Comparison of ENCODE assay signal across 35 cellular contexts in genomic region chr6:166101819-166102419, GRCh38.
"Had no signal": no experiment of that assay in that cellular context is flagged by ENCODE, and none has a peak within 500 bp of the region (broad histone marks: within the 10 kb centered on the region; RNA-seq: fewer than 3 reads in every experiment).

No MANE protein-coding gene starts in this region.

- DNase-seq: Karpas-422, Kasumi-1, MG63, MM.1S, MV-4-11, NCI-H1048, NCI-H1092, NCI-H1092 treated with DMSO at 0.1 percent for 48 hours, NCI-H1105, NCI-H1105 treated with DMSO at 0.1 percent for 48 hours, NCI-H1417, NCI-H1417 treated with DMSO at 0.1 percent for 48 hours, NCI-H1436, NCI-H1436 treated with DMSO at 0.1 percent for 48 hours, NCI-H146, NCI-H1694, NCI-H1694 treated with DMSO at 0.1 percent for 48 hours, NCI-H187, NCI-H187 treated with DMSO at 0.1 percent for 48 hours, NCI-H1930, NCI-H2029, NCI-H2029 treated with DMSO at 0.1 percent for 48 hours, NCI-H2081, NCI-H2107, NCI-H2171, NCI-H2171 treated with DMSO at 0.1 percent for 48 hours, NCI-H2227 treated with DMSO at 0.1 percent for 48 hours, NCI-H226, NCI-H345, NCI-H446, NCI-H446 treated with DMSO at 0.1 percent for 48 hours, NCI-H510A, NCI-H510A treated with DMSO at 0.1 percent for 48 hours, NCI-H524, NCI-H524 treated with DMSO at 0.1 percent for 48 hours had no signal

- H3K27me3 ChIP-seq: MG63 had no signal

- H3K36me3 ChIP-seq: MG63 had no signal

- H3K4me3 ChIP-seq: MG63 had no signal
